8 cellular contexts compared by ENCODE assay signal in genomic region chr2:38074047-38074774, GRCh38. TPM values are rescaled to one million over a fixed set of nuclear protein-coding genes. Genes with fewer than 3 reads are reported as not detected.
A peak's percentile ranks its signal among the peaks of the same experiment; 100 is the strongest.
DNase-seq lines count a peak whose midpoint lies in the region; ATAC-seq and TF ChIP-seq lines count a peak whose summit lies in the region.

No MANE protein-coding gene starts in this region.

- H3K9me3 ChIP-seq in CD8-positive, alpha-beta T cell (ENCODE audit: low read length), result no peaks in the 10 kb centered on the region
- no peaks in the 10 kb centered on the region for H3K9me3 ChIP-seq in T-helper 17 cell (ENCODE audit: control insufficient read depth, low read length, poor library complexity, severe bottlenecking)
- no peaks in the 10 kb centered on the region for H3K9me3 ChIP-seq in osteoblast (ENCODE audit: low read depth, low read length)

- no peak overlapping the region for H3K27ac Mint-ChIP-seq in CD8-positive, alpha-beta T cell
- H3K27ac Mint-ChIP-seq in T-helper 17 cell, result no peak overlapping the region

- CTCF ChIA-PET in CD8-positive, alpha-beta T cell (lab: Charles Lee), result no interaction called here

- ATAC-seq in CD8-positive, alpha-beta T cell, result no peak
- no peak for ATAC-seq in T-helper 17 cell
- ATAC-seq in GM18511 (IDR thresholded peaks at IDR 0.05; ENCODE audit: unreplicated experiment), result no peak

- H3K27me3 Mint-ChIP-seq in CD8-positive, alpha-beta T cell (ENCODE audit: low read depth), result peaks cover 44% of the 10 kb centered on the region
- peaks cover 51% of the 10 kb centered on the region for H3K27me3 Mint-ChIP-seq in T-helper 17 cell

- H3K27me3 ChIP-seq in CD8-positive, alpha-beta T cell (ENCODE audit: insufficient read depth, low read length), result peaks cover 7% of the 10 kb centered on the region
- H3K27me3 ChIP-seq in osteoblast (ENCODE audit: insufficient read depth, low read length), result peaks cover 23% of the 10 kb centered on the region

- TF ChIP-seq CTCF in CD8-positive, alpha-beta T cell (IDR thresholded peaks at IDR 0.05), result no peak
- TF ChIP-seq CTCF in fibroblast of the aortic adventitia (IDR thresholded peaks at IDR 0.05; ENCODE audit: insufficient read depth, low read length) (no peak), osteoblast (IDR thresholded peaks at IDR 0.05; ENCODE audit: extremely low read depth, low read depth, low read length) (no peak)

- POLR2A ChIA-PET in CD8-positive, alpha-beta T cell (lab: Charles Lee), result no interaction called here

- no peak overlapping the region for H3K4me3 ChIP-seq in CD8-positive, alpha-beta T cell (ENCODE audit: low read depth, low read length)
- H3K4me3 ChIP-seq in fibroblast of the aortic adventitia (ENCODE audit: low read depth, low read length) (peak overlapping the region; percentile 70), osteoblast (ENCODE audit: insufficient read depth, low read length) (peak overlapping the region; percentile 80)

- H3K4me1 Mint-ChIP-seq in CD8-positive, alpha-beta T cell (ENCODE audit: low read depth), result peaks cover 14% of the 10 kb centered on the region
- H3K4me1 Mint-ChIP-seq in T-helper 17 cell, result peaks cover 8% of the 10 kb centered on the region

- H2AFZ ChIP-seq in osteoblast (ENCODE audit: low read length), result no peak overlapping the region

- intact Hi-C loops in CD8-positive, alpha-beta T cell (cut with DNase I, micrococcal nuclease), result no loop called here

- H3K4me3 Mint-ChIP-seq in CD8-positive, alpha-beta T cell, result peak overlapping the region; percentile 12
- peak overlapping the region; percentile 75 for H3K4me3 Mint-ChIP-seq in T-helper 17 cell

- no peak for DNase-seq in CD8-positive, alpha-beta T cell
- DNase-seq in T-helper 17 cell (no peak), fibroblast of the aortic adventitia (ENCODE audit: low read depth) (peak; percentile 30), osteoblast (ENCODE audit: insufficient read length, low spot score, missing footprints) (peak; percentile 58), NCI-H1930 (lab: John Stamatoyannopoulos, UW) (no peak), Ammon's horn (ENCODE audit: low spot score) (no peak), NCI-H524 treated with DMSO at 0.1 percent for 48 hours (lab: John Stamatoyannopoulos, UW) (no peak)

- H3K27ac ChIP-seq in CD8-positive, alpha-beta T cell (ENCODE audit: low read depth, low read length), result no peak overlapping the region
- peak overlapping the region; percentile 97 for H3K27ac ChIP-seq in osteoblast (ENCODE audit: low read depth, low read length)

- no peaks in the 10 kb centered on the region for H3K36me3 ChIP-seq in CD8-positive, alpha-beta T cell (ENCODE audit: insufficient read depth, low read length)
- peaks cover 39% of the 10 kb centered on the region for H3K36me3 ChIP-seq in osteoblast (ENCODE audit: insufficient read depth, low read length)

- H3K4me1 ChIP-seq in CD8-positive, alpha-beta T cell (ENCODE audit: insufficient read depth, low read length), result peaks cover 3% of the 10 kb centered on the region
- H3K4me1 ChIP-seq in osteoblast (ENCODE audit: insufficient read depth, low read length), result peaks cover 27% of the 10 kb centered on the region

- H3K4me2 ChIP-seq in osteoblast (ENCODE audit: insufficient read depth, low read length), result peak overlapping the region; percentile 88

- peaks cover 33% of the 10 kb centered on the region for H3K79me2 ChIP-seq in osteoblast (ENCODE audit: insufficient read depth, low read length)

- H4K20me1 ChIP-seq in osteoblast (ENCODE audit: insufficient read depth, low read length), result peaks cover 7% of the 10 kb centered on the region

- H3K9me3 Mint-ChIP-seq in CD8-positive, alpha-beta T cell, result no peaks in the 10 kb centered on the region

- H3K36me3 Mint-ChIP-seq in CD8-positive, alpha-beta T cell, result no peaks in the 10 kb centered on the region
- peaks cover 2% of the 10 kb centered on the region for H3K36me3 Mint-ChIP-seq in T-helper 17 cell (ENCODE audit: low read depth)

RNA-seq across cellular contexts. Expression of gene CYP1B1, which starts 1.7 kb away (rescaled TPM):
- not detected for total RNA-seq in CD8-positive, alpha-beta T cell
- total RNA-seq in T-helper 17 cell (1 to 10 TPM in 1 of 2 donors, under 1 TPM in 1; 0.44 to 1.4 TPM), fibroblast of the aortic adventitia (ENCODE audit: low replicate concordance) (146 and 199 TPM in 2 replicates), osteoblast (827 and 849 TPM in 2 replicates)

Comparison
In these comparisons a context has a peak if more than half of its experiments do, and no peak if none do; other contexts are left out.
1. DNase-seq: peak in fibroblast of the aortic adventitia (single experiment) and osteoblast (single experiment); none in CD8-positive, alpha-beta T cell (0 of 7), T-helper 17 cell (0 of 3), NCI-H1930 (0 of 2), Ammon's horn (single experiment) and NCI-H524 treated with DMSO at 0.1 percent for 48 hours (single experiment).
2. RNA of gene CYP1B1, which starts 1.7 kb away (total RNA-seq): 827 to 849 TPM in osteoblast and 146 to 199 TPM in fibroblast of the aortic adventitia; 0.44 to 1.4 TPM in T-helper 17 cell and not detected in CD8-positive, alpha-beta T cell; every median in the first group is over 10 times any median in the second.